In the genomic region with DNA sequence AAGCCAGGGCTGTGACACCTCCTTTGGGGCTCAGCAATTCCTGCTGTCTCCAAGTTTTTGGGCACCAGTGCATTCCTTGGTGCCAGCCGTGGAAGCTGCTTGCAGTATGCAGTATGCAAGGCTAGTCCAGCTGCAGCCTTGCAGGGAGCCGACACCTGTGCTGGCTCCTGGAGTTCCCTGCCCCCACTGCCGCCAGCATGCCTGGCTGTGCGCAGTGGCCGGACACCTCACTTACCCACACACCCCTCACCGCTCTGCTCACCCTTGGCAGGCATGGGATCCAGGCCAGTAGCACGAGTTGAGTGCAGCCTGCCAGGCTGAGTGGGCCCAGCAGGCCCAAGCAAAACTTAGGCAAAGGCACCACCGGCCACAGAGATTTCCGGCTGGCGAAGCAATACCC, we compare ENCODE assay signal across 2 cellular contexts.
TF ChIP-seq lines count a peak whose summit lies in the region.

No MANE protein-coding gene starts in this region.

TF ChIP-seq in GM23338, 12 proteins besides CTCF, POLR2A, EP300 and RAD21 (continues in another document):
- no peak for TF ChIP-seq STAT1 (IDR thresholded peaks at IDR 0.05; ENCODE audit: unreplicated experiment)
- TF ChIP-seq ZNF114 (CRISPR knock-in tag; IDR thresholded peaks at IDR 0.05), result no peak
- no peak for TF ChIP-seq ZNF331 (CRISPR knock-in tag; IDR thresholded peaks at IDR 0.05; ENCODE audit: low read depth)
- TF ChIP-seq JUNB (IDR thresholded peaks at IDR 0.05; ENCODE audit: unreplicated experiment), result no peak
- no peak for TF ChIP-seq POLR2AphosphoS5 (IDR thresholded peaks at IDR 0.05; ENCODE audit: low read depth)
- TF ChIP-seq NANOG (IDR thresholded peaks at IDR 0.05; ENCODE audit: borderline replicate concordance), result no peak
- no peak for TF ChIP-seq CREB1 (CRISPR knock-in tag; IDR thresholded peaks at IDR 0.05; ENCODE audit: low read depth)
- TF ChIP-seq EZH2phosphoT487 (IDR thresholded peaks at IDR 0.05; ENCODE audit: unreplicated experiment), result no peak
- TF ChIP-seq EZH2 (IDR thresholded peaks at IDR 0.05; ENCODE audit: low read depth, unreplicated experiment), result no peak
- TF ChIP-seq, protein P1, sequence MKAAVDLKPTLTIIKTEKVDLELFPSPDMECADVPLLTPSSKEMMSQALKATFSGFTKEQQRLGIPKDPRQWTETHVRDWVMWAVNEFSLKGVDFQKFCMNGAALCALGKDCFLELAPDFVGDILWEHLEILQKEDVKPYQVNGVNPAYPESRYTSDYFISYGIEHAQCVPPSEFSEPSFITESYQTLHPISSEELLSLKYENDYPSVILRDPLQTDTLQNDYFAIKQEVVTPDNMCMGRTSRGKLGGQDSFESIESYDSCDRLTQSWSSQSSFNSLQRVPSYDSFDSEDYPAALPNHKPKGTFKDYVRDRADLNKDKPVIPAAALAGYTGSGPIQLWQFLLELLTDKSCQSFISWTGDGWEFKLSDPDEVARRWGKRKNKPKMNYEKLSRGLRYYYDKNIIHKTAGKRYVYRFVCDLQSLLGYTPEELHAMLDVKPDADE (IDR thresholded peaks at IDR 0.05), result no peak
- TF ChIP-seq REST (IDR thresholded peaks at IDR 0.05; ENCODE audit: unreplicated experiment), result no peak

TF ChIP-seq in K562, 482 proteins besides CTCF, POLR2A, EP300 and RAD21:
- TF ChIP-seq XRCC5 (IDR thresholded peaks at IDR 0.05; ENCODE audit: low read depth, low read length) (no peak), EZH2 (IDR thresholded peaks at IDR 0.05; ENCODE audit: borderline replicate concordance, low read depth, low read length) (no peak)
